Comparison of ENCODE assay signal across 24 cellular contexts in the genomic region with DNA sequence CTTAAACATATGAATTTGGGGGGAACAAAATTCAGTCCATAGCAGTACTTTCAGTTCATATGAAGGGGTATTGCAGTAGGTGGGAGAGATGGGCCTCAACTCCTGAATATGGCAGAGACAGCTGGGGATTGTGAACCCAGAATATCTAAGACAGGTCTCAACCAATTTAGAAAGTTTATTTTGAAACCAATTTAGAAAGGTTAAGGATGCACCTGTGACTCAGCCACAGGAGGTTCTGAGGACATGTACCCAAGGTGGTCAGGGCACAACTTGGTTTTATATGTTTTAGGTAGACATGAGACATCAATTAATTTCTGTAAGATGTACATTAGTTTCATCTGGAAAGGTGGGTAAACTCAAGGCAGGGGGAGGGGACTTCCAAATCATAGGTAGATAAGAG.
"Had no signal": no experiment of that assay in that cellular context is flagged by ENCODE, and none has a peak within 500 bp of the region (broad histone marks: within the 10 kb centered on the region; RNA-seq: fewer than 3 reads in every experiment).

No MANE protein-coding gene starts in this region.

- H3K9me3 ChIP-seq: colonic mucosa, esophagus muscularis mucosa, gastroesophageal sphincter, heart left ventricle, lower lobe of right lung, mucosa of descending colon had no signal

- H3K4me3 ChIP-seq: colonic mucosa, esophagus muscularis mucosa, gastroesophageal sphincter, heart left ventricle, hepatocyte, lower lobe of right lung, mucosa of descending colon had no signal

- H3K27me3 ChIP-seq: colonic mucosa, esophagus muscularis mucosa, foreskin keratinocyte, gastroesophageal sphincter, heart left ventricle, hepatocyte had no signal

- FAIRE-seq: endothelial cell of umbilical vein, frontal cortex, kidney had no signal

- DNase-seq: colonic mucosa; cortex of kidney; effector CD8-positive, alpha-beta T cell; effector memory CD8-positive, alpha-beta T cell; foreskin keratinocyte; heart left ventricle; hypothalamus; immature natural killer cell; islet precursor cell; kidney; kidney glomerular epithelial cell; left colon; left ventricle myocardium superior; lower lobe of right lung; mesenchymal stem cell; mucosa of descending colon; naive B cell; naive thymus-derived CD8-positive, alpha-beta T cell had no signal

- H3K4me2 ChIP-seq: hepatocyte had no signal

- H3K27ac ChIP-seq: colonic mucosa, esophagus muscularis mucosa, foreskin keratinocyte, gastroesophageal sphincter, heart left ventricle, hepatocyte, lower lobe of right lung had no signal

- ATAC-seq: effector memory CD8-positive, alpha-beta T cell; foreskin keratinocyte; gastroesophageal sphincter; heart left ventricle; left colon; left lobe of liver; left ventricle myocardium superior; lower lobe of right lung; mucosa of descending colon; naive thymus-derived CD8-positive, alpha-beta T cell had no signal

- H2AFZ ChIP-seq: hepatocyte had no signal

- H3K36me3 ChIP-seq: colonic mucosa, heart left ventricle, lower lobe of right lung had no signal

- H3K4me1 ChIP-seq: colonic mucosa, esophagus muscularis mucosa, foreskin keratinocyte, gastroesophageal sphincter, lower lobe of right lung had no signal
